In genomic region chr10:124802313-124802675, GRCh38 we compare ENCODE assay signal across 8 cellular contexts. TPM values are rescaled to one million over a fixed set of nuclear protein-coding genes. Genes with fewer than 3 reads are reported as not detected.
DNase-seq lines count a peak whose midpoint lies in the region; ATAC-seq and TF ChIP-seq lines count a peak whose summit lies in the region.

No MANE protein-coding gene starts in this region.

- H3K36me3 ChIP-seq in A673 (ENCODE audit: insufficient read depth, low read length, poor library complexity, severe bottlenecking) (no peaks in the 10 kb centered on the region), SJSA1 (peaks cover 6% of the 10 kb centered on the region)

- CTCF ChIA-PET in A673 (lab: Charles Lee): no interaction called here

- ATAC-seq in GM18868 (IDR thresholded peaks at IDR 0.05; ENCODE audit: unreplicated experiment) (peak; percentile 49), HG03066 (IDR thresholded peaks at IDR 0.05; ENCODE audit: low read depth, unreplicated experiment) (peak; percentile 43), omental fat pad (ENCODE audit: low FRiP score) (peak; percentile 35)

- intact Hi-C loops in A673 (cut with micrococcal nuclease; ENCODE audit: unreplicated experiment): no loop called here

- H3K27ac ChIP-seq in A673 (ENCODE audit: low read depth, low read length, poor library complexity, severe bottlenecking) (peak overlapping the region; percentile 86), SJSA1 (peak overlapping the region; percentile 38)

- DNase-seq in A673 (ENCODE audit: low spot score) (no peak), SJSA1 (ENCODE audit: low read depth in 1 of 2, low spot score in 2 of 2) (no peak), epithelial cell of proximal tubule (ENCODE audit: low read depth) (no peak), omental fat pad (ENCODE audit: low spot score) (no peak), islet precursor cell (no peak), mucosa of gallbladder (ENCODE audit: low spot score) (no peak)

- peak overlapping the region; percentile 91 for H3K4me3 ChIP-seq in A673 (ENCODE audit: low read depth, low read length, poor library complexity, severe bottlenecking)
- peak overlapping the region; percentile 87 for H3K4me3 ChIP-seq in SJSA1
- H3K4me3 ChIP-seq in epithelial cell of proximal tubule (ENCODE audit: low read depth, low read length): peak overlapping the region; percentile 91

- BruUV-seq in A673 (replicated peaks; lab: Mats Ljungman, UMichigan): no TSS peak

- POLR2A ChIA-PET in A673 (lab: Charles Lee; ENCODE audit: low non-redundant PET): interaction anchor here (1.2 kb wide), 1 partner anchor 11 kb away, joined by 5 read pairs; the partner anchor contains the start of gene EEF1AKMT2

- H3K27me3 ChIP-seq in A673 (replicated peaks; ENCODE audit: insufficient read depth, low read depth, low read length, poor library complexity) (no peaks in the 10 kb centered on the region), SJSA1 (replicated peaks) (no peaks in the 10 kb centered on the region)

- TF ChIP-seq CTCF in A673 (conservative IDR thresholded peaks at IDR 0.05; ENCODE audit: low read depth, low read length): no peak
- TF ChIP-seq CTCF in epithelial cell of proximal tubule (conservative IDR thresholded peaks at IDR 0.05; ENCODE audit: low read depth, low read length): no peak
- no peak for TF ChIP-seq CTCF in omental fat pad (IDR thresholded peaks at IDR 0.05)

- no peaks in the 10 kb centered on the region for H3K9me3 ChIP-seq in A673 (ENCODE audit: low read depth, low read length, poor library complexity, severe bottlenecking)
- no peaks in the 10 kb centered on the region for H3K9me3 ChIP-seq in SJSA1 (replicated peaks)

- H3K4me1 ChIP-seq in A673 (ENCODE audit: insufficient read depth, low read length, poor library complexity, severe bottlenecking): peaks cover 7% of the 10 kb centered on the region
- H3K4me1 ChIP-seq in SJSA1 (replicated peaks): peaks cover 3% of the 10 kb centered on the region; the same call in 1 of the 2 replicates

RNA-seq across cellular contexts. Expression of gene ABRAXAS2, which starts 0.7 kb away (rescaled TPM):
- 19.1 and 21.2 TPM in 2 replicates for total RNA-seq in A673 (2021)
- total RNA-seq in SJSA1 (2014; rRNA removed; shearing (Covaris generic)): 16.1 and 19.2 TPM in 2 replicates
- total RNA-seq in epithelial cell of proximal tubule: 9.3 and 14.5 TPM in 2 replicates
- total RNA-seq in omental fat pad: 10 to 100 TPM in 3 of 4 donors, 1 to 10 TPM in 1; 9.8 to 13.0 (median 11.3) TPM
- 13.8 TPM for total RNA-seq in mucosa of gallbladder

RNA-seq across cellular contexts. Expression of gene EEF1AKMT2, which starts 10.6 kb away (rescaled TPM):
- total RNA-seq in A673 (2021): 32.2 and 33.4 TPM in 2 replicates
- 53.0 and 53.3 TPM in 2 replicates for total RNA-seq in SJSA1 (2014; rRNA removed; shearing (Covaris generic))
- 16.0 and 17.0 TPM in 2 replicates for total RNA-seq in epithelial cell of proximal tubule
- 10 to 100 TPM; 10.6 to 16.8 (median 13.3) TPM for total RNA-seq in omental fat pad
- 12.2 TPM for total RNA-seq in mucosa of gallbladder

RNA-seq across cellular contexts. Expression of gene FAM53B, which starts 58.1 kb away (rescaled TPM):
- total RNA-seq in A673 (2021) (18.3 and 19.8 TPM in 2 replicates), epithelial cell of proximal tubule (9.2 and 16.5 TPM in 2 replicates), omental fat pad (10 to 100 TPM; 21.9 to 42.6 (median 32.2) TPM), mucosa of gallbladder (27.1 TPM)
- 10.2 and 14.1 TPM in 2 replicates for total RNA-seq in SJSA1 (2014; rRNA removed; shearing (Covaris generic))
